Comparison of ENCODE assay signal across 10 cellular contexts in the genomic region with DNA sequence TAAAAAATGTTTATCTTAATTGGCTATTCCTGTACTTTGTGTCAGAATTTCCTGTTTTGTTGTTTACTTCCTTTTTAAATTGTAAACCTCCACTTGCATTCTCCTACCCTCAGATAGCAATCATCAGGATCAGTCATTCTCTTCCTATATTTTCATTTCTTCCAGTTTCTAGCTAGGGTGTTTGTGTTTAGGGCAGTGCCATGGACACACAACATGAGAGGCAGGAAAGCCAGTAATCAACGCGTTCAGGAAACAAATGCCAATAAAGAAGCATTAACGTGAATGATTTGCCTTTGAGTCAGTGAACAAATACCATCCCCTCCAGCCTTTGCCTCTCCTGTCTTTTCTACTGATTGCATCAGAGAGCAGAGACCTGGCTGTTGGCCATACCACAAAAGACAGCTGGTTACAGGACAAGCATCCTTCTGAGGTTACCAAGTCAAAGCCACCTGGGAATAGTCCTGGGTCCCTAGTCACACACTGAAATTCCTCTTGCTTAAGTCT. TPM values are rescaled to one million over a fixed set of nuclear protein-coding genes. Genes with fewer than 3 reads are reported as not detected.
DNase-seq lines count a peak whose midpoint lies in the region; ATAC-seq, FAIRE-seq and TF ChIP-seq lines count a peak whose summit lies in the region.
"Had no signal": no experiment of that assay in that cellular context is flagged by ENCODE, and none has a peak within 500 bp of the region (broad histone marks: within the 10 kb centered on the region; RNA-seq: fewer than 3 reads in every experiment).

No MANE protein-coding gene starts in this region.

- H3K9me3 ChIP-seq in MG63 (peaks cover 3% of the 10 kb centered on the region; the same call in 1 of the 2 replicates), lower lobe of right lung (no peaks in the 10 kb centered on the region)

- H3K4me3 ChIP-seq in AG10803 (ENCODE audit: low read length), result no peak overlapping the region
- no peak overlapping the region for H3K4me3 ChIP-seq in MG63
- no peak overlapping the region for H3K4me3 ChIP-seq in lower lobe of right lung
- H3K4me3 ChIP-seq in coronary artery, result no peak overlapping the region

- no peak for TF ChIP-seq CTCF in AG10803 (conservative IDR thresholded peaks at IDR 0.05; ENCODE audit: low read length)
- TF ChIP-seq CTCF in lower lobe of right lung (IDR thresholded peaks at IDR 0.05), result no peak
- TF ChIP-seq CTCF in coronary artery (IDR thresholded peaks at IDR 0.05), result no peak

- FAIRE-seq in GM12892 (lab: Jason Lieb, UNC), result no peak

- no peak overlapping the region for H3K27ac ChIP-seq in lower lobe of right lung
- peak overlapping the region in 1 of 2 donors; percentile 37 for H3K27ac ChIP-seq in coronary artery
- H3K27ac ChIP-seq: parathyroid adenoma had no signal

- no peaks in the 10 kb centered on the region for H3K36me3 ChIP-seq in MG63
- H3K36me3 ChIP-seq in lower lobe of right lung, result no peaks in the 10 kb centered on the region

- H3K4me1 ChIP-seq in lower lobe of right lung, result no peaks in the 10 kb centered on the region
- H3K4me1 ChIP-seq: parathyroid adenoma had no signal

- no peak for TF ChIP-seq POLR2A in GM12892 (IDR thresholded peaks at IDR 0.05; ENCODE audit: low read depth, low read length)

- intact Hi-C loops in lower lobe of right lung (cut with DNase I), result no loop called here

- peak; percentile 100 for DNase-seq in AG10803 (ENCODE audit: low read depth)
- peak; percentile 90 for DNase-seq in MG63
- peak; percentile 56 for DNase-seq in amniotic stem cell (lab: John Stamatoyannopoulos, UW)
- no peak for DNase-seq in lower lobe of right lung
- no peak for DNase-seq in coronary artery (ENCODE audit: low spot score)
- no peak for DNase-seq in effector CD8-positive, alpha-beta T cell (lab: John Stamatoyannopoulos, UW)
- DNase-seq in GM12892 (ENCODE audit: insufficient read length), result no peak
- DNase-seq: activated effector memory CD4-positive, alpha-beta T cell treated with Interleukin-2 at 50 U/mL for 16 hours had no signal

- ATAC-seq in lower lobe of right lung (peak; percentile 23 to 68), HG03095 (IDR thresholded peaks at IDR 0.05; ENCODE audit: unreplicated experiment) (no peak)

- H3K27me3 ChIP-seq in MG63, result no peaks in the 10 kb centered on the region
- H3K27me3 ChIP-seq in lower lobe of right lung (ENCODE audit: low read depth), result no peaks in the 10 kb centered on the region

RNA-seq across cellular contexts. Expression of a gene that starts 56.7 kb away (rescaled TPM):
- 166 and 245 TPM in 2 replicates for total RNA-seq in MG63 (2014; rRNA removed; shearing (Covaris generic); ENCODE audit: low replicate concordance)
- total RNA-seq in lower lobe of right lung, result 5.5 TPM
- polyA plus RNA-seq in GM12892 (2012; ENCODE audit: missing spikeins), result 5.1 TPM

Comparison
In these comparisons a context has a peak if more than half of its experiments do, and no peak if none do; other contexts are left out.
1. DNase-seq: peak in AG10803 (single experiment), MG63 (single experiment) and amniotic stem cell (single experiment); none in lower lobe of right lung (single experiment), coronary artery (single experiment), effector CD8-positive, alpha-beta T cell (single experiment) and GM12892 (single experiment).
2. RNA of a gene that starts 56.7 kb away (total RNA-seq): 166 to 245 TPM in MG63; 5.5 TPM in lower lobe of right lung (single experiment); every median in the first group is over 10 times any median in the second.